ENCODE assay signal across 9 cellular contexts in genomic region chr20:24164360-24164759, GRCh38.
A peak's percentile ranks its signal among the peaks of the same experiment; 100 is the strongest.
DNase-seq lines count a peak whose midpoint lies in the region; ATAC-seq and TF ChIP-seq lines count a peak whose summit lies in the region.
"Had no signal": no experiment of that assay in that cellular context is flagged by ENCODE, and none has a peak within 500 bp of the region (broad histone marks: within the 10 kb centered on the region; RNA-seq: fewer than 3 reads in every experiment).

No MANE protein-coding gene starts in this region.

- H3K9me3 Mint-ChIP-seq in stimulated activated naive CD8-positive, alpha-beta T cell treated with anti-CD3 and anti-CD28 coated beads, Interleukin-15, amount 100 ng/mL, for 72 hours = no peaks in the 10 kb centered on the region
- no peaks in the 10 kb centered on the region for H3K9me3 Mint-ChIP-seq in T-cell
- H3K9me3 Mint-ChIP-seq: activated T-helper 17 cell treated with anti-CD3 and anti-CD28 coated beads, Interleukin-2, amount 50 U/mL, for 72 hours had no signal

- H3K36me3 Mint-ChIP-seq in T-cell = no peaks in the 10 kb centered on the region

- peak; percentile 15 for TF ChIP-seq CTCF in fibroblast of villous mesenchyme (IDR thresholded peaks at IDR 0.05; ENCODE audit: insufficient read depth, low read depth, low read length)

- CTCF ChIA-PET in T-cell (lab: Charles Lee) = interaction anchor here in 1 of 2 donors (0.7 kb wide), 1 partner anchor 1131 kb away, joined by 3 read pairs; no protein-coding TSS in a partner anchor

- H3K4me3 Mint-ChIP-seq in stimulated activated naive CD8-positive, alpha-beta T cell treated with anti-CD3 and anti-CD28 coated beads, Interleukin-15, amount 100 ng/mL, for 72 hours = no peak overlapping the region
- H3K4me3 Mint-ChIP-seq in T-cell = no peak overlapping the region
- H3K4me3 Mint-ChIP-seq: activated T-helper 17 cell treated with anti-CD3 and anti-CD28 coated beads, Interleukin-2, amount 50 U/mL, for 72 hours had no signal

- peak; percentile 55 for DNase-seq in stimulated activated naive CD8-positive, alpha-beta T cell treated with anti-CD3 and anti-CD28 coated beads, Interleukin-15, Interleukin-2, amounts not matched to agents 100 U/mL and 50 U/mL, for 24 hours
- DNase-seq in stimulated activated naive CD8-positive, alpha-beta T cell treated with anti-CD3 and anti-CD28 coated beads, Interleukin-15, amount 100 ng/mL, for 72 hours = no peak
- DNase-seq in T-cell (peak in 22 of 34 experiments; percentile 5 to 43 (median 24)), fibroblast of villous mesenchyme (ENCODE audit: low read depth) (no peak), DMS114 treated with DMSO at 0.1 percent for 48 hours (lab: John Stamatoyannopoulos, UW; ENCODE audit: unreplicated experiment) (no peak), NCI-H1048 (lab: John Stamatoyannopoulos, UW) (no peak)

- H3K27ac Mint-ChIP-seq in stimulated activated naive CD8-positive, alpha-beta T cell treated with anti-CD3 and anti-CD28 coated beads, Interleukin-15, amount 100 ng/mL, for 72 hours = no peak overlapping the region
- H3K27ac Mint-ChIP-seq in T-cell = no peak overlapping the region
- H3K27ac Mint-ChIP-seq: activated T-helper 17 cell treated with anti-CD3 and anti-CD28 coated beads, Interleukin-2, amount 50 U/mL, for 72 hours had no signal

- POLR2A ChIA-PET in T-cell (lab: Charles Lee) = no interaction called here

- no peak for ATAC-seq in stimulated activated naive CD8-positive, alpha-beta T cell treated with anti-CD3 and anti-CD28 coated beads, Interleukin-15, Interleukin-2, amounts not matched to agents 100 U/mL and 50 U/mL, for 24 hours
- no peak for ATAC-seq in stimulated activated naive CD8-positive, alpha-beta T cell treated with anti-CD3 and anti-CD28 coated beads, Interleukin-15, amount 100 ng/mL, for 72 hours
- no peak for ATAC-seq in T-cell (replicated peaks in 1 of 4)
- ATAC-seq in GM21390 (IDR thresholded peaks at IDR 0.05; ENCODE audit: unreplicated experiment) = no peak
- no peak for ATAC-seq in HG03520 (IDR thresholded peaks at IDR 0.05; ENCODE audit: unreplicated experiment)
- ATAC-seq: activated T-helper 17 cell treated with anti-CD3 and anti-CD28 coated beads, Interleukin-2, amount 50 U/mL, for 72 hours had no signal

- no peak overlapping the region for H3K4me3 ChIP-seq in fibroblast of villous mesenchyme (ENCODE audit: low read depth, low read length)

- no peaks in the 10 kb centered on the region for H3K27me3 Mint-ChIP-seq in stimulated activated naive CD8-positive, alpha-beta T cell treated with anti-CD3 and anti-CD28 coated beads, Interleukin-15, amount 100 ng/mL, for 72 hours
- peaks cover 0 to under 1% of the 10 kb centered on the region in 2 donors for H3K27me3 Mint-ChIP-seq in T-cell

- no peaks in the 10 kb centered on the region for H3K4me1 Mint-ChIP-seq in stimulated activated naive CD8-positive, alpha-beta T cell treated with anti-CD3 and anti-CD28 coated beads, Interleukin-15, amount 100 ng/mL, for 72 hours
- H3K4me1 Mint-ChIP-seq in T-cell = peaks cover 0 to 2% (median 0%) of the 10 kb centered on the region in 3 donors
- H3K4me1 Mint-ChIP-seq: activated T-helper 17 cell treated with anti-CD3 and anti-CD28 coated beads, Interleukin-2, amount 50 U/mL, for 72 hours had no signal

Comparison
In these comparisons a context has a peak if more than half of its experiments do, and no peak if none do; other contexts are left out.
1. DNase-seq: peak in stimulated activated naive CD8-positive, alpha-beta T cell treated with anti-CD3 and anti-CD28 coated beads, Interleukin-15, Interleukin-2, amounts not matched to agents 100 U/mL and 50 U/mL, for 24 hours (single experiment) and T-cell (22 of 34); none in stimulated activated naive CD8-positive, alpha-beta T cell treated with anti-CD3 and anti-CD28 coated beads, Interleukin-15, amount 100 ng/mL, for 72 hours (0 of 2), fibroblast of villous mesenchyme (single experiment), DMS114 treated with DMSO at 0.1 percent for 48 hours (single experiment) and NCI-H1048 (single experiment).